ENCODE assay signal across 8 cellular contexts in the genomic region with DNA sequence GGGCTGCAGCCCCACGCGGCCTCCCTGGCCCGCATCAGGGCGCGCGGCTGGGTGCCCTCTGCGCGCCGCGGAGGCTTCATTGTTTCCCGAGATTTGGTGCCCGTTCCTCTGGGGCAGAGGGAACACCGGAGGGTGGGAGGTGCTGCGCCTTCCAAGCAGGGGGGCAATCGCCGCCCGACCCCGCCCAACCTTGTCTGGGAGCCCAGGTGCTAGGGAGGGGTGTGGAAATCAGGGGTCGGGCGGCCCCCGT. TPM values are rescaled to one million over a fixed set of nuclear protein-coding genes. Genes with fewer than 3 reads are reported as not detected.
DNase-seq lines count a peak whose midpoint lies in the region; ATAC-seq and TF ChIP-seq lines count a peak whose summit lies in the region.

No MANE protein-coding gene starts in this region.

- no peak overlapping the region for H3K4ac ChIP-seq in neuronal stem cell (ENCODE audit: low read length)

- peak overlapping the region; percentile 19 to 99 (median 67) for H3K9ac ChIP-seq in BLaER1 treated with 17β-estradiol and CSF1 and Interleukin-3, amounts not matched to agents 10 nM and 100 nM
- H3K9ac ChIP-seq in MM.1S (ENCODE audit: low read length) (no peak overlapping the region), neuronal stem cell (ENCODE audit: low read depth, low read length, poor library complexity) (peak overlapping the region; percentile 81)

- H2AK5ac ChIP-seq in neuronal stem cell (ENCODE audit: low read depth, low read length): peak overlapping the region; percentile 24

- peak overlapping the region in 3 of 7 donors; percentile 10 to 35 (median 29) for H3K4me3 Mint-ChIP-seq in CD8-positive, alpha-beta memory T cell

- H3K36me3 ChIP-seq in BLaER1 treated with 17β-estradiol and CSF1 and Interleukin-3, amounts not matched to agents 10 nM and 100 nM: peaks cover 0 to 23% (median 0%) of the 10 kb centered on the region in 11 experiments; a peak in 4 of 22 replicates
- H3K36me3 ChIP-seq in MM.1S (replicated peaks; ENCODE audit: insufficient read depth, low read length) (no peaks in the 10 kb centered on the region), neuronal stem cell (replicated peaks in 1 of 2; ENCODE audit: control insufficient read depth in 2 of 2, insufficient read depth in 2 of 2, low read length in 2 of 2) (peaks cover 0 to 14% of the 10 kb centered on the region in 2 donors)
- no peaks in the 10 kb centered on the region for H3K36me3 ChIP-seq in CD8-positive, alpha-beta memory T cell (ENCODE audit: insufficient read depth, low read length)

- H3K27me3 ChIP-seq in BLaER1 treated with 17β-estradiol and CSF1 and Interleukin-3, amounts not matched to agents 10 nM and 100 nM: peaks cover 0 to 92% (median 78%) of the 10 kb centered on the region in 11 experiments; a peak in 20 of 22 replicates
- H3K27me3 ChIP-seq in MM.1S (replicated peaks; ENCODE audit: insufficient read depth, low read length) (peaks cover 12% of the 10 kb centered on the region), neuronal stem cell (ENCODE audit: control insufficient read depth in 3 of 3, insufficient read depth in 3 of 3, low read depth in 1 of 3, low read length in 3 of 3) (peaks cover 0 to 4% (median 0%) of the 10 kb centered on the region in 3 experiments)
- peaks cover 38% of the 10 kb centered on the region for H3K27me3 ChIP-seq in CD8-positive, alpha-beta memory T cell (ENCODE audit: insufficient read depth, low read length, poor library complexity, severe bottlenecking)

- peak overlapping the region; percentile 65 to 97 (median 75) for H3K4me3 ChIP-seq in BLaER1 treated with 17β-estradiol and CSF1 and Interleukin-3, amounts not matched to agents 10 nM and 100 nM
- H3K4me3 ChIP-seq in MM.1S (ENCODE audit: low read length) (peak overlapping the region; percentile 76), neuronal stem cell (ENCODE audit: low read length in 2 of 2) (peak overlapping the region; percentile 82 to 86)
- no peak overlapping the region for H3K4me3 ChIP-seq in CD8-positive, alpha-beta memory T cell (ENCODE audit: low read length)

- no peak overlapping the region for H4K8ac ChIP-seq in neuronal stem cell (ENCODE audit: low read depth, low read length)

- H3K4me1 Mint-ChIP-seq in CD8-positive, alpha-beta memory T cell: peaks cover 16 to 34% (median 27%) of the 10 kb centered on the region in 3 donors

- H3K27ac Mint-ChIP-seq in CD8-positive, alpha-beta memory T cell: no peak overlapping the region

- H2BK12ac ChIP-seq in neuronal stem cell (ENCODE audit: low read length): peak overlapping the region; percentile 46

- no peak for TF ChIP-seq CTCF in MM.1S (IDR thresholded peaks at IDR 0.05; ENCODE audit: low read length)

- H3K27ac ChIP-seq in BLaER1 treated with 17β-estradiol and CSF1 and Interleukin-3, amounts not matched to agents 10 nM and 100 nM: peak overlapping the region in 7 of 11 experiments; percentile 15 to 90 (median 63); a peak in 14 of 22 replicates
- H3K27ac ChIP-seq in MM.1S (ENCODE audit: low read length) (no peak overlapping the region), epithelial cell of prostate (peak overlapping the region; percentile 90), neuronal stem cell (replicated peaks; ENCODE audit: low read length) (no peak overlapping the region)
- no peak overlapping the region for H3K27ac ChIP-seq in CD8-positive, alpha-beta memory T cell (ENCODE audit: low read depth, low read length)

- peaks cover 0 to 30% (median 14%) of the 10 kb centered on the region in 11 experiments; a peak in 11 of 22 replicates for H4K20me1 ChIP-seq in BLaER1 treated with 17β-estradiol and CSF1 and Interleukin-3, amounts not matched to agents 10 nM and 100 nM
- H4K20me1 ChIP-seq in MM.1S (ENCODE audit: insufficient read depth, low read length): no peaks in the 10 kb centered on the region

- peak overlapping the region; percentile 39 for H2BK5ac ChIP-seq in neuronal stem cell (ENCODE audit: low read length)

- 0 out of 22 replicates have a peak, but pooled peaks cover 0 to 5% (median 0%) of the 10 kb centered on the region in 11 experiments for H3K9me3 ChIP-seq in BLaER1 treated with 17β-estradiol and CSF1 and Interleukin-3, amounts not matched to agents 10 nM and 100 nM (replicated peaks in 1 of 11)
- no peaks in the 10 kb centered on the region for H3K9me3 ChIP-seq in MM.1S (replicated peaks; ENCODE audit: insufficient read depth, low read length)
- H3K9me3 ChIP-seq in neuronal stem cell (replicated peaks in 1 of 2; ENCODE audit: control insufficient read depth in 2 of 2, insufficient read depth in 1 of 2, low read depth in 1 of 2, low read length in 2 of 2): no peaks in the 10 kb centered on the region
- no peaks in the 10 kb centered on the region for H3K9me3 ChIP-seq in CD8-positive, alpha-beta memory T cell (ENCODE audit: low read length)

- H3K18ac ChIP-seq in neuronal stem cell (ENCODE audit: low read length): peak overlapping the region; percentile 98

- H3K14ac ChIP-seq in neuronal stem cell (ENCODE audit: low read length): peak overlapping the region; percentile 79

- peak overlapping the region; percentile 56 for H3K23ac ChIP-seq in neuronal stem cell (ENCODE audit: low read depth, low read length, poor library complexity)

- peaks cover 38 to 66% of the 10 kb centered on the region in 2 donors for H3K27me3 Mint-ChIP-seq in CD8-positive, alpha-beta memory T cell

- H3K79me1 ChIP-seq in neuronal stem cell (ENCODE audit: low read depth, low read length): no peaks in the 10 kb centered on the region

- peaks cover 0 to 2% (median 0%) of the 10 kb centered on the region in 3 donors for H3K36me3 Mint-ChIP-seq in CD8-positive, alpha-beta memory T cell

- peaks cover 19 to 39% (median 35%) of the 10 kb centered on the region in 10 experiments for H3K4me1 ChIP-seq in BLaER1 treated with 17β-estradiol and CSF1 and Interleukin-3, amounts not matched to agents 10 nM and 100 nM
- no peaks in the 10 kb centered on the region for H3K4me1 ChIP-seq in MM.1S (ENCODE audit: low read length)
- H3K4me1 ChIP-seq in neuronal stem cell (ENCODE audit: control insufficient read depth in 2 of 2, insufficient read depth in 1 of 2, low read depth in 1 of 2, low read length in 2 of 2): peaks cover 5 to 11% of the 10 kb centered on the region in 2 donors
- peaks cover 14% of the 10 kb centered on the region for H3K4me1 ChIP-seq in CD8-positive, alpha-beta memory T cell (ENCODE audit: insufficient read depth, low read length)

- no peak overlapping the region for H4K91ac ChIP-seq in neuronal stem cell (ENCODE audit: low read depth, low read length, poor library complexity)

- no peak for DNase-seq in MM.1S
- DNase-seq in epithelial cell of prostate (ENCODE audit: low read depth, low spot score): no peak
- no peak for DNase-seq in neuronal stem cell (ENCODE audit: low spot score)
- DNase-seq in activated naive CD4-positive, alpha-beta T cell treated with anti-CD3 and anti-CD28 coated beads, Interleukin-2, amount 50 U/mL, for 16 hours: no peak
- DNase-seq in CD8-positive, alpha-beta memory T cell: no peak

- no peaks in the 10 kb centered on the region for H3F3A ChIP-seq in MM.1S (ENCODE audit: insufficient read depth, low read length)

- peak overlapping the region; percentile 91 to 100 (median 98) for H3K4me2 ChIP-seq in BLaER1 treated with 17β-estradiol and CSF1 and Interleukin-3, amounts not matched to agents 10 nM and 100 nM
- H3K4me2 ChIP-seq in MM.1S (ENCODE audit: low read depth, low read length) (peak overlapping the region; percentile 97), neuronal stem cell (ENCODE audit: insufficient read depth, low read length, poor library complexity, severe bottlenecking) (peak overlapping the region; percentile 100)

- WGBS in neuronal stem cell (ENCODE audit: extremely low coverage in 2 of 2, insufficient read length in 2 of 2, insufficient replicate concordance in 1 of 2), 2 donors: no CpG with 5 or more reads among the region's 21 CpGs

- H2BK15ac ChIP-seq in neuronal stem cell (ENCODE audit: low read length): peak overlapping the region; percentile 77

- CTCF ChIA-PET in CD8-positive, alpha-beta memory T cell (lab: Charles Lee): no interaction called here

- ATAC-seq in HG03354 (IDR thresholded peaks at IDR 0.05; ENCODE audit: poor library complexity, severe bottlenecking, unreplicated experiment): no peak
- no peak for ATAC-seq in HG03135 (IDR thresholded peaks at IDR 0.05; ENCODE audit: unreplicated experiment)

- POLR2A ChIA-PET in CD8-positive, alpha-beta memory T cell (lab: Charles Lee): no interaction called here

- H3K9me2 ChIP-seq in MM.1S (replicated peaks; ENCODE audit: insufficient read depth, low read length): no peaks in the 10 kb centered on the region

- no peaks in the 10 kb centered on the region for H3K9me3 Mint-ChIP-seq in CD8-positive, alpha-beta memory T cell

- no peaks in the 10 kb centered on the region for H3K79me2 ChIP-seq in MM.1S (ENCODE audit: low read length)

- H2AFZ ChIP-seq in MM.1S (ENCODE audit: low read length): peak overlapping the region; percentile 87
- H2AFZ ChIP-seq in neuronal stem cell (ENCODE audit: low read length): peak overlapping the region; percentile 87

- no peak overlapping the region for H2BK120ac ChIP-seq in neuronal stem cell (ENCODE audit: low read depth, low read length)

RNA-seq across cellular contexts. Expression of a gene that starts 1.0 kb away (rescaled TPM):
- polyA plus RNA-seq in neuronal stem cell (2013, experiment 1 of 2): 2.9 TPM
- polyA plus RNA-seq in neuronal stem cell (2013, experiment 2 of 2): 2.6 TPM
- total RNA-seq in CD8-positive, alpha-beta memory T cell: 1 to 10 TPM; 2.1 to 2.2 TPM
- not detected for polyA plus RNA-seq in CD8-positive, alpha-beta memory T cell

Comparison
In these comparisons a context has a peak if more than half of its experiments do, and no peak if none do; other contexts are left out.
1. H3K27ac ChIP-seq: peak in BLaER1 treated with 17β-estradiol and CSF1 and Interleukin-3, amounts not matched to agents 10 nM and 100 nM (7 of 11) and epithelial cell of prostate (single experiment); none in MM.1S (single experiment), neuronal stem cell (single experiment) and CD8-positive, alpha-beta memory T cell (single experiment).
2. Peak in every context shown above with its lines, with median percentiles within 50 percentile points of each other: H3K4me2 ChIP-seq.